In genomic region chr15:56733131-56734012, GRCh38 we compare ENCODE assay signal across 8 cellular contexts. TPM values are rescaled to one million over a fixed set of nuclear protein-coding genes. Genes with fewer than 3 reads are reported as not detected.
DNase-seq lines count a peak whose midpoint lies in the region; ATAC-seq and TF ChIP-seq lines count a peak whose summit lies in the region.

TSS of gene ZNF280D (minus strand) at chr15:56733509. CDS start at chr15:56707109, 26,400 bp downstream.

- no peaks in the 10 kb centered on the region for H3K36me3 ChIP-seq in HUES48 (ENCODE audit: control insufficient read depth, insufficient read depth, low read length)
- peaks cover 9% of the 10 kb centered on the region for H3K36me3 ChIP-seq in OCI-LY7 (ENCODE audit: insufficient read depth, low read length)
- peaks cover 0 to 2% of the 10 kb centered on the region in 2 donors for H3K36me3 ChIP-seq in mucosa of rectum (ENCODE audit: control insufficient read depth in 2 of 2, insufficient read depth in 2 of 2, low read length in 2 of 2)

- H3K9me3 ChIP-seq in HUES48 (ENCODE audit: control insufficient read depth, insufficient read depth, low read length) = peaks cover 14% of the 10 kb centered on the region; the same call in 1 of the 2 replicates
- H3K9me3 ChIP-seq in OCI-LY7 (ENCODE audit: low read length) = peaks cover 12% of the 10 kb centered on the region; the same call in 1 of the 2 replicates
- H3K9me3 ChIP-seq in mucosa of rectum (ENCODE audit: control insufficient read depth in 2 of 2, low read length in 2 of 2) = no peaks in the 10 kb centered on the region

- intact Hi-C loops in OCI-LY7 (cut with micrococcal nuclease; ENCODE audit: unreplicated experiment) = loop anchor here (2.0 kb wide), 3 partner anchors 125 to 237 kb away; no protein-coding TSS in a partner anchor

- peak within 1 kb of the TSS; percentile 77 for H3K4me2 ChIP-seq in OCI-LY7 (ENCODE audit: low read length)

- TF ChIP-seq CTCF in OCI-LY7 (conservative IDR thresholded peaks at IDR 0.05; ENCODE audit: low read length) (no peak), epithelial cell of esophagus (IDR thresholded peaks at IDR 0.05; ENCODE audit: insufficient read depth, low read depth, low read length, missing control alignments) (no peak)

- peak within 1 kb of the TSS; percentile 60 for H3K4me3 ChIP-seq in HUES48 (ENCODE audit: low read depth, low read length)
- peak within 1 kb of the TSS; percentile 74 for H3K4me3 ChIP-seq in OCI-LY7 (ENCODE audit: low read depth, low read length, poor library complexity, severe bottlenecking)
- H3K4me3 ChIP-seq in epithelial cell of esophagus (ENCODE audit: low read length) = peak within 1 kb of the TSS; percentile 73
- peak within 1 kb of the TSS; percentile 87 to 88 for H3K4me3 ChIP-seq in mucosa of rectum (ENCODE audit: low read length in 2 of 2)

- H3K4me1 ChIP-seq in HUES48 (ENCODE audit: control insufficient read depth, insufficient read depth, low read length) = peaks cover 35% of the 10 kb centered on the region
- H3K4me1 ChIP-seq in OCI-LY7 (ENCODE audit: insufficient read depth, low read length, poor library complexity, severe bottlenecking) = peaks cover 26% of the 10 kb centered on the region
- peaks cover 10 to 30% of the 10 kb centered on the region in 2 donors for H3K4me1 ChIP-seq in mucosa of rectum (ENCODE audit: control insufficient read depth in 2 of 2, insufficient read depth in 2 of 2, low read length in 2 of 2)

- H3K9me2 ChIP-seq in OCI-LY7 (ENCODE audit: insufficient read depth, low read length) = no peaks in the 10 kb centered on the region

- DNase-seq in COLO829 (ENCODE audit: low spot score) (peak; percentile 27), OCI-LY7 (ENCODE audit: low spot score) (peak; percentile 73), activated T-cell treated with anti-CD3 and anti-CD28 coated beads for 24 hours (ENCODE audit: low read depth) (peak; percentile 70), epithelial cell of esophagus (ENCODE audit: low read depth) (peak; percentile 88)
- peak; percentile 82 for DNase-seq in stimulated activated CD8-positive, alpha-beta memory T cell treated with anti-CD3 and anti-CD28 coated beads, Interleukin-4, amount 100 ng/mL, for 48 hours

- ATAC-seq in GM21381 (IDR thresholded peaks at IDR 0.05; ENCODE audit: unreplicated experiment) = peak; percentile 76

- peak within 1 kb of the TSS; percentile 96 for H2AFZ ChIP-seq in OCI-LY7 (ENCODE audit: low read length)

- no peaks in the 10 kb centered on the region for H4K20me1 ChIP-seq in OCI-LY7 (ENCODE audit: insufficient read depth, low read length)

- no TSS peak for BruUV-seq in OCI-LY7 (replicated peaks; lab: Mats Ljungman, UMichigan)

- peak within 1 kb of the TSS; percentile 87 for H3K9ac ChIP-seq in HUES48 (ENCODE audit: low read depth, low read length)
- H3K9ac ChIP-seq in mucosa of rectum (ENCODE audit: low read depth in 1 of 2, low read length in 2 of 2) = peak within 1 kb of the TSS; percentile 77 to 89

- CTCF ChIA-PET in OCI-LY7 (lab: Charles Lee; ENCODE audit: unreplicated experiment) = interaction anchor here (0.7 kb wide), 1 partner anchor 319 kb away, joined by 3 read pairs; no protein-coding TSS in a partner anchor

- POLR2A ChIA-PET in OCI-LY7 (lab: Charles Lee) = interaction anchor here (0.6 to 1.7 kb wide), 5 partner anchors 25 to 549 kb away, joined by 3 to 5 read pairs (median 4); no protein-coding TSS in a partner anchor

- H3K27ac ChIP-seq in HUES48 (ENCODE audit: low read depth, low read length) (peak within 1 kb of the TSS; percentile 88), OCI-LY7 (ENCODE audit: low read depth, low read length, poor library complexity, severe bottlenecking) (peak within 1 kb of the TSS; percentile 60), mucosa of rectum (ENCODE audit: low read depth in 2 of 2, low read length in 2 of 2) (peak within 1 kb of the TSS; percentile 89)

- H3K79me2 ChIP-seq in OCI-LY7 (ENCODE audit: insufficient read depth, low read depth, low read length) = peaks cover 41% of the 10 kb centered on the region

- H3K27me3 ChIP-seq in HUES48 (ENCODE audit: control insufficient read depth, insufficient read depth, low read length) (no peaks in the 10 kb centered on the region), mucosa of rectum (ENCODE audit: control insufficient read depth in 2 of 2, insufficient read depth in 2 of 2, low read length in 2 of 2) (no peaks in the 10 kb centered on the region)

RNA-seq across cellular contexts. Expression of gene ZNF280D, which starts in this region (rescaled TPM):
- total RNA-seq in OCI-LY7 (2014; rRNA removed; shearing (Covaris generic)) = 7.1 and 10.7 TPM in 2 replicates
- 23.4 and 26.8 TPM in 2 replicates for total RNA-seq in OCI-LY7 (2022)

Comparison
In these comparisons a context has a peak if more than half of its experiments do, and no peak if none do; other contexts are left out.
1. Peak in every context shown above with its lines: DNase-seq, ATAC-seq, H3K4me3 ChIP-seq and H3K27ac ChIP-seq.
2. DNase-seq: peak in every context shown above with its lines; median percentile 88 in epithelial cell of esophagus; 82 in stimulated activated CD8-positive, alpha-beta memory T cell treated with anti-CD3 and anti-CD28 coated beads, Interleukin-4, amount 100 ng/mL, for 48 hours; 73 in OCI-LY7; 70 in activated T-cell treated with anti-CD3 and anti-CD28 coated beads for 24 hours; 27 in COLO829.